33 cellular contexts compared by ENCODE assay signal in the genomic region with DNA sequence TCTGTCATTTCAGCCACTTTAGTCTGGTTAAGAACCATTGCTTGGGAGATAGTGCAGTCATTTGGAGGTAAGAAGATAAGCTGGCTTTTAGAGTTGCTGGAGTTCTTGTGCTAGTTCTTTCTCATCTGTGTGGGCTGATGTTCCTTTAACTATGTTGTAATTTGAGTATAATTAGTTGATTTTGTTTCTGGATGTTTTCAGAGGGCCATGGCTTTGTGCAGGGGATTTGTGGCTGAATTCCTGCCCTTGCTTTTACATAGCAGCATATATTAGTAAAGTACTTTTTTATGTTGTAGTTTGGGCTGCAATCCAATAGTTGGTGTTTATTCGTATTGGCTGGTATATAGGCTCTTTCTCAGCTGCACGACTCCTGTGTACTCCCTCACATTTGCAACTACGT.
"Had no signal": no experiment of that assay in that cellular context is flagged by ENCODE, and none has a peak within 500 bp of the region (broad histone marks: within the 10 kb centered on the region; RNA-seq: fewer than 3 reads in every experiment).

No MANE protein-coding gene starts in this region.

- H3K27me3 ChIP-seq: adrenal gland, ascending aorta, body of pancreas, brain microvascular endothelial cell, breast epithelium, cardiac muscle cell had no signal

- H3K27ac ChIP-seq: adrenal gland, ascending aorta, body of pancreas, brain microvascular endothelial cell, breast epithelium, cardiac muscle cell had no signal

- H3K4me1 ChIP-seq: adrenal gland, ascending aorta, body of pancreas, breast epithelium had no signal

- H3K9me3 ChIP-seq: adrenal gland, body of pancreas had no signal

- DNase-seq: activated effector memory CD4-positive, alpha-beta T cell treated with anti-CD3 and anti-CD28 coated beads, Interleukin-2, amount 50 U/mL, for 16 hours; activated effector memory CD4-positive, alpha-beta T cell treated with Interleukin-2 at 50 U/mL for 16 hours; activated gamma-delta T cell; activated gamma-delta T cell treated with Interleukin-2 at 50 U/mL for 16 hours; activated naive CD4-positive, alpha-beta T cell; activated naive CD4-positive, alpha-beta T cell treated with anti-CD3 and anti-CD28 coated beads for 36 hours; activated naive CD4-positive, alpha-beta T cell treated with anti-CD3 and anti-CD28 coated beads, Interleukin-2, amount 10 ng/mL, durations not matched to agents 7 days and 5 days; activated naive CD4-positive, alpha-beta T cell treated with anti-CD3 and anti-CD28 coated beads, Interleukin-2, amount 50 U/mL, for 16 hours; activated naive CD4-positive, alpha-beta T cell treated with Interleukin-2 at 50 U/mL for 16 hours; activated naive CD8-positive, alpha-beta T cell treated with anti-CD3 and anti-CD28 coated beads for 36 hours; activated naive CD8-positive, alpha-beta T cell treated with anti-CD3 and anti-CD28 coated beads, Interleukin-2, amount 10 ng/mL, durations not matched to agents 7 days and 5 days; activated naive CD8-positive, alpha-beta T cell treated with anti-CD3 and anti-CD28 coated beads, Interleukin-2, amount 50 U/mL, for 24 hours; activated T-cell treated with anti-CD3 and anti-CD28 coated beads for 4 hours; activated T-cell treated with anti-CD3 and anti-CD28 coated beads, Interleukin-2, amount 50 U/mL, for 1 hour; activated T-cell treated with anti-CD3 and anti-CD28 coated beads, Interleukin-2, amount 50 U/mL, for 24 hours; activated T-cell treated with anti-CD3 and anti-CD28 coated beads, Interleukin-2, amount 50 U/mL, for 4 hours; activated T-cell treated with anti-CD3 and anti-CD28 coated beads, Interleukin-2, amount 50 U/mL, for 48 hours; activated T-cell treated with anti-CD3 and anti-CD28 coated beads, Interleukin-2, amount 50 U/mL, for 72 hours; adrenal gland; amniotic stem cell; amygdala; anterior cingulate cortex; aorta; body of pancreas; brain microvascular endothelial cell; caudate nucleus; central memory CD4-positive, alpha-beta T cell; cerebellar nuclear complex had no signal

- ATAC-seq: activated naive CD4-positive, alpha-beta T cell treated with anti-CD3 and anti-CD28 coated beads, Interleukin-2, amount 50 U/mL, for 72 hours; activated naive CD8-positive, alpha-beta T cell treated with anti-CD3 and anti-CD28 coated beads, Interleukin-2, amount 50 U/mL, for 24 hours; activated T-cell treated with anti-CD3 and anti-CD28 coated beads, Interleukin-2, amount 50 U/mL, for 4 hours; activated T-cell treated with anti-CD3 and anti-CD28 coated beads, Interleukin-2, amount 50 U/mL, for 72 hours; activated T-helper 17 cell treated with anti-CD3 and anti-CD28 coated beads, Interleukin-2, amount 50 U/mL, for 72 hours; body of pancreas had no signal

- H3K36me3 ChIP-seq: adrenal gland, ascending aorta, brain microvascular endothelial cell, breast epithelium, cardiac muscle cell had no signal

- H3K4me3 ChIP-seq: adrenal gland, ascending aorta, body of pancreas, breast epithelium, cardiac muscle cell had no signal
